Comparison of ENCODE assay signal across 20 cellular contexts in the genomic region with DNA sequence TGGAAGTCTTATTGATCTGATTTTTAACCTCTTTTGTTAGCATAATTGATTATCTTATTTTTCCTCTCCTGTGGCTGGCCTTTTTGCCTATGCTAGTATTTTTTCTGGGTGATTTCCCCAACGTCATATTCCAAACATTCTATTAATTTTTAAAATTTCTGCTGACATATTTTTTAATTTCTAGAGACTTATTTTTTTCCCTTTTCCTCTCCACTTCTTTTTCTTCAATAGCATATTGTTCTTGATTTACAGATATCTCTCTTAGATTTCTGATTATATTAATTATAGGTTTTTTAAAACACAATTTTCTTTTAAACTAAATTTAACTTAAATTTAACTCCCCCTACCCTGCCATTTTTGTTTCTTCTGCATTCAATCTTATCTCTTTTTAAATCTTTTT. TPM values are rescaled to one million over a fixed set of nuclear protein-coding genes. Genes with fewer than 3 reads are reported as not detected.
A peak's percentile ranks its signal among the peaks of the same experiment; 100 is the strongest.
DNase-seq lines count a peak whose midpoint lies in the region; ATAC-seq, FAIRE-seq and TF ChIP-seq lines count a peak whose summit lies in the region.
"Had no signal": no experiment of that assay in that cellular context is flagged by ENCODE, and none has a peak within 500 bp of the region (broad histone marks: within the 10 kb centered on the region; RNA-seq: fewer than 3 reads in every experiment).

No MANE protein-coding gene starts in this region.

- TF ChIP-seq RAD21 in K562 (CRISPR knock-in tag; conservative IDR thresholded peaks at IDR 0.05 in 1 of 2, IDR thresholded peaks at IDR 0.05 in 1 of 2) = no peak

- no peak overlapping the region for H2AFZ ChIP-seq in K562 (ENCODE audit: low read depth, low read length)
- H2AFZ ChIP-seq: GM23248 had no signal

- no peak for TF ChIP-seq CTCF in K562 (IDR thresholded peaks at IDR 0.05 in 2 of 3, conservative IDR thresholded peaks at IDR 0.05 in 1 of 3; ENCODE audit: insufficient read depth in 2 of 3, low read depth in 1 of 3, low read length in 3 of 3)
- TF ChIP-seq CTCF in thyroid gland (IDR thresholded peaks at IDR 0.05) = no peak

- H3K4me3 ChIP-seq in K562 (no peak overlapping the region), thyroid gland (replicated peaks in 1 of 3) (no peak overlapping the region)
- H3K4me3 ChIP-seq: BLaER1 treated with 17β-estradiol and CSF1 and Interleukin-3, amounts not matched to agents 10 nM and 100 nM; GM23248 had no signal

- H3K27me3 ChIP-seq in K562 (ENCODE audit: control insufficient read depth in 2 of 2, insufficient read depth in 2 of 2, low read length in 2 of 2) (no peaks in the 10 kb centered on the region), thyroid gland (no peaks in the 10 kb centered on the region)
- H3K27me3 ChIP-seq: BLaER1 treated with 17β-estradiol and CSF1 and Interleukin-3, amounts not matched to agents 10 nM and 100 nM had no signal

- H3K9me3 Mint-ChIP-seq in stimulated activated naive CD8-positive, alpha-beta T cell treated with anti-CD3 and anti-CD28 coated beads, Interleukin-15, Interleukin-2, amounts not matched to agents 100 ng/mL and 50 ng/mL, for 24 hours = peaks cover 3% of the 10 kb centered on the region
- H3K9me3 Mint-ChIP-seq in stimulated activated naive CD8-positive, alpha-beta T cell treated with anti-CD3 and anti-CD28 coated beads, Interleukin-15, amount 100 ng/mL, for 72 hours = peaks cover 4 to 5% of the 10 kb centered on the region in 2 donors
- peaks cover 7% of the 10 kb centered on the region for H3K9me3 Mint-ChIP-seq in activated T-helper 1 cell treated with anti-CD3 and anti-CD28 coated beads, Interleukin-12 subunit alpha, Interleukin-12 subunit beta, Interleukin-2, Interleukin-4 antibody, amounts not matched to agents 30 ng/mL and 10 ng/mL and 1 ng/mL, durations not matched to agents 14 hours and 24 hours and 36 hours

- H3K36me3 ChIP-seq in K562 (ENCODE audit: control insufficient read depth, insufficient read depth, low read length) (no peaks in the 10 kb centered on the region), thyroid gland (no peaks in the 10 kb centered on the region)
- H3K36me3 ChIP-seq: BLaER1 treated with 17β-estradiol and CSF1 and Interleukin-3, amounts not matched to agents 10 nM and 100 nM had no signal

- H4K20me1 ChIP-seq in K562 (replicated peaks; ENCODE audit: control insufficient read depth, insufficient read depth, low read length) = no peaks in the 10 kb centered on the region
- H4K20me1 ChIP-seq: BLaER1 treated with 17β-estradiol and CSF1 and Interleukin-3, amounts not matched to agents 10 nM and 100 nM had no signal

- TF ChIP-seq POLR2A in K562 (conservative IDR thresholded peaks at IDR 0.05) (no peak), thyroid gland (IDR thresholded peaks at IDR 0.05) (no peak)

- H3K4me2 ChIP-seq in K562 (ENCODE audit: insufficient read depth, low read length) = no peak overlapping the region
- H3K4me2 ChIP-seq: BLaER1 treated with 17β-estradiol and CSF1 and Interleukin-3, amounts not matched to agents 10 nM and 100 nM had no signal

- FAIRE-seq in K562 (lab: Jason Lieb, UNC) = no peak
- FAIRE-seq: H54 had no signal

- in situ Hi-C loops in K562 (cut with MboI) = no loop called here

- H3K4me1 ChIP-seq in K562 (replicated peaks in 1 of 2; ENCODE audit: control insufficient read depth in 2 of 2, insufficient read depth in 2 of 2, low read length in 2 of 2) (peaks cover 0 to 6% of the 10 kb centered on the region in 2 experiments; a peak in 1 of 5 replicates), thyroid gland (no peaks in the 10 kb centered on the region)
- H3K4me1 ChIP-seq: BLaER1 treated with 17β-estradiol and CSF1 and Interleukin-3, amounts not matched to agents 10 nM and 100 nM had no signal

- intact Hi-C loops in activated T-helper 1 cell treated with anti-CD3 and anti-CD28 coated beads, Interleukin-12 subunit alpha, Interleukin-12 subunit beta, Interleukin-2, Interleukin-4 antibody, amounts not matched to agents 30 ng/mL and 10 ng/mL and 1 ng/mL, durations not matched to agents 14 hours and 24 hours and 36 hours (cut with micrococcal nuclease) = loop anchor here (1.0 kb wide), 2 partner anchors 21 to 35 kb away; no protein-coding TSS in a partner anchor
- intact Hi-C loops in K562 (cut with micrococcal nuclease) = no loop called here
- intact Hi-C loops in thyroid gland (cut with DNase I) = no loop called here

- H3K9me3 ChIP-seq in K562 (replicated peaks; ENCODE audit: control insufficient read depth, insufficient read depth, low read depth, low read length) (no peaks in the 10 kb centered on the region), thyroid gland (no peaks in the 10 kb centered on the region)

- POLR2A ChIA-PET in K562 (lab: Yijun Ruan, JAX) = no interaction called here

- H3K27ac ChIP-seq in K562 (ENCODE audit: extremely low read depth, low read depth, low read length) (no peak overlapping the region), thyroid gland (no peak overlapping the region)
- H3K27ac ChIP-seq: BLaER1 treated with 17β-estradiol and CSF1 and Interleukin-3, amounts not matched to agents 10 nM and 100 nM; GM23248; HL-60 had no signal

- WGBS in K562 (ENCODE audit: insufficient coverage, low coverage, missing lambda C conversion rate) = 13% methylated on average over 1 of the region's 1 CpG
- 80 to 84% methylated on average over 1 of the region's 1 CpG for WGBS in thyroid gland, 2 donors

- no peak overlapping the region for H3K4me3 Mint-ChIP-seq in stimulated activated naive CD8-positive, alpha-beta T cell treated with anti-CD3 and anti-CD28 coated beads, Interleukin-15, Interleukin-2, amounts not matched to agents 100 ng/mL and 50 ng/mL, for 24 hours
- H3K4me3 Mint-ChIP-seq in stimulated activated naive CD8-positive, alpha-beta T cell treated with anti-CD3 and anti-CD28 coated beads, Interleukin-15, amount 100 ng/mL, for 72 hours = peak overlapping the region in 1 of 2 donors; percentile 50
- no peak overlapping the region for H3K4me3 Mint-ChIP-seq in activated T-helper 1 cell treated with anti-CD3 and anti-CD28 coated beads, Interleukin-12 subunit alpha, Interleukin-12 subunit beta, Interleukin-2, Interleukin-4 antibody, amounts not matched to agents 30 ng/mL and 10 ng/mL and 1 ng/mL, durations not matched to agents 14 hours and 24 hours and 36 hours
- H3K4me3 Mint-ChIP-seq: B cell; CD8-positive, alpha-beta memory T cell had no signal

- no peaks in the 10 kb centered on the region for H3K27me3 Mint-ChIP-seq in stimulated activated naive CD8-positive, alpha-beta T cell treated with anti-CD3 and anti-CD28 coated beads, Interleukin-15, Interleukin-2, amounts not matched to agents 100 ng/mL and 50 ng/mL, for 24 hours
- H3K27me3 Mint-ChIP-seq in stimulated activated naive CD8-positive, alpha-beta T cell treated with anti-CD3 and anti-CD28 coated beads, Interleukin-15, amount 100 ng/mL, for 72 hours = no peaks in the 10 kb centered on the region
- H3K27me3 Mint-ChIP-seq in activated T-helper 1 cell treated with anti-CD3 and anti-CD28 coated beads, Interleukin-12 subunit alpha, Interleukin-12 subunit beta, Interleukin-2, Interleukin-4 antibody, amounts not matched to agents 30 ng/mL and 10 ng/mL and 1 ng/mL, durations not matched to agents 14 hours and 24 hours and 36 hours (ENCODE audit: insufficient read depth) = no peaks in the 10 kb centered on the region

- no peak for ATAC-seq in stimulated activated naive CD8-positive, alpha-beta T cell treated with anti-CD3 and anti-CD28 coated beads, Interleukin-15, amount 100 ng/mL, for 72 hours
- ATAC-seq in K562 (no peak), HG02642 (IDR thresholded peaks at IDR 0.05; ENCODE audit: poor library complexity, unreplicated experiment) (no peak), GM21390 (IDR thresholded peaks at IDR 0.05; ENCODE audit: unreplicated experiment) (no peak)

- H3K79me2 ChIP-seq in K562 (ENCODE audit: control insufficient read depth, insufficient read depth, low read length) = no peaks in the 10 kb centered on the region

- no peaks in the 10 kb centered on the region for H3K9me1 ChIP-seq in K562 (ENCODE audit: control insufficient read depth, insufficient read depth, low read length)

- peaks cover 39% of the 10 kb centered on the region for H3K4me1 Mint-ChIP-seq in stimulated activated naive CD8-positive, alpha-beta T cell treated with anti-CD3 and anti-CD28 coated beads, Interleukin-15, Interleukin-2, amounts not matched to agents 100 ng/mL and 50 ng/mL, for 24 hours (ENCODE audit: low read depth)
- peaks cover 36% of the 10 kb centered on the region for H3K4me1 Mint-ChIP-seq in stimulated activated naive CD8-positive, alpha-beta T cell treated with anti-CD3 and anti-CD28 coated beads, Interleukin-15, amount 100 ng/mL, for 72 hours
- peaks cover 41% of the 10 kb centered on the region for H3K4me1 Mint-ChIP-seq in activated T-helper 1 cell treated with anti-CD3 and anti-CD28 coated beads, Interleukin-12 subunit alpha, Interleukin-12 subunit beta, Interleukin-2, Interleukin-4 antibody, amounts not matched to agents 30 ng/mL and 10 ng/mL and 1 ng/mL, durations not matched to agents 14 hours and 24 hours and 36 hours (ENCODE audit: low read depth)
- H3K4me1 Mint-ChIP-seq: CD8-positive, alpha-beta memory T cell had no signal

- no peak for DNase-seq in stimulated activated naive CD8-positive, alpha-beta T cell treated with anti-CD3 and anti-CD28 coated beads, Interleukin-15, amount 100 ng/mL, for 72 hours
- no peak for DNase-seq in activated T-helper 1 cell treated with anti-CD3 and anti-CD28 coated beads, Interleukin-12 subunit alpha, Interleukin-12 subunit beta, Interleukin-2, Interleukin-4 antibody, amounts not matched to agents 30 ng/mL and 10 ng/mL and 1 ng/mL, durations not matched to agents 14 hours and 24 hours and 36 hours (ENCODE audit: low spot score)
- no peak for DNase-seq in K562 (ENCODE audit: extremely low read depth in 1 of 4, low spot score in 3 of 4)
- no peak for DNase-seq in thyroid gland
- DNase-seq: CD8-positive, alpha-beta memory T cell; COR-L47; DMS 273 treated with DMSO at 0.1 percent for 48 hours; DMS53; EL; GM23248; HCEC 1CT; IMR-90 had no signal

- BruUV-seq in K562 (replicated peaks; lab: Mats Ljungman, UMichigan) = no TSS peak

- no peak overlapping the region for H3K9ac ChIP-seq in K562 (ENCODE audit: insufficient read depth in 1 of 2, low read depth in 2 of 2, low read length in 2 of 2)
- H3K9ac ChIP-seq: BLaER1 treated with 17β-estradiol and CSF1 and Interleukin-3, amounts not matched to agents 10 nM and 100 nM; GM23248 had no signal

- no peak for TF ChIP-seq EP300 in K562 (IDR thresholded peaks at IDR 0.05; ENCODE audit: low read length)

- CTCF ChIA-PET in K562 (lab: Yijun Ruan, JAX; ENCODE audit: low intra/inter-chr PET ratio) = no interaction called here

- peak overlapping the region; percentile 22 for H3K27ac Mint-ChIP-seq in stimulated activated naive CD8-positive, alpha-beta T cell treated with anti-CD3 and anti-CD28 coated beads, Interleukin-15, Interleukin-2, amounts not matched to agents 100 ng/mL and 50 ng/mL, for 24 hours
- no peak overlapping the region for H3K27ac Mint-ChIP-seq in stimulated activated naive CD8-positive, alpha-beta T cell treated with anti-CD3 and anti-CD28 coated beads, Interleukin-15, amount 100 ng/mL, for 72 hours
- peak overlapping the region; percentile 73 for H3K27ac Mint-ChIP-seq in activated T-helper 1 cell treated with anti-CD3 and anti-CD28 coated beads, Interleukin-12 subunit alpha, Interleukin-12 subunit beta, Interleukin-2, Interleukin-4 antibody, amounts not matched to agents 30 ng/mL and 10 ng/mL and 1 ng/mL, durations not matched to agents 14 hours and 24 hours and 36 hours
- H3K27ac Mint-ChIP-seq: B cell; CD8-positive, alpha-beta memory T cell had no signal

- H3K36me3 Mint-ChIP-seq in stimulated activated naive CD8-positive, alpha-beta T cell treated with anti-CD3 and anti-CD28 coated beads, Interleukin-15, Interleukin-2, amounts not matched to agents 100 ng/mL and 50 ng/mL, for 24 hours (ENCODE audit: low read depth) = no peaks in the 10 kb centered on the region
- no peaks in the 10 kb centered on the region for H3K36me3 Mint-ChIP-seq in activated T-helper 1 cell treated with anti-CD3 and anti-CD28 coated beads, Interleukin-12 subunit alpha, Interleukin-12 subunit beta, Interleukin-2, Interleukin-4 antibody, amounts not matched to agents 30 ng/mL and 10 ng/mL and 1 ng/mL, durations not matched to agents 14 hours and 24 hours and 36 hours (ENCODE audit: low read depth)

RNA-seq across cellular contexts. Expression of gene NR4A2, which starts 47.2 kb away (rescaled TPM):
- 20.5 and 21.9 TPM in 2 replicates for total RNA-seq in activated T-helper 1 cell treated with anti-CD3 and anti-CD28 coated beads, Interleukin-12 subunit alpha, Interleukin-12 subunit beta, Interleukin-2, Interleukin-4 antibody, amounts not matched to agents 30 ng/mL and 10 ng/mL and 1 ng/mL, durations not matched to agents 14 hours and 24 hours and 36 hours
- total RNA-seq in K562 (2011; cell fraction: chromatin; rRNA removed; ENCODE audit: low replicate concordance) = 5.8 and 8.4 TPM in 2 replicates
- 4.6 and 5.5 TPM in 2 replicates for total RNA-seq in K562 (2011; cell fraction: nucleolus; rRNA removed)
- total RNA-seq in K562 (2011; cell fraction: nucleoplasm; rRNA removed) = 5.2 and 5.6 TPM in 2 replicates
- total RNA-seq in K562 (2014; rRNA removed) (0.95 and 1.3 TPM in 2 replicates), K562 (2014; rRNA removed; fragmentation: Illumina TruSeq; extraction: Trizol) (1.3 and 1.4 TPM in 2 replicates), K562 (2015; rRNA removed; fragmentation: Illumina TruSeq; extraction: Trizol) (0.94 and 1.1 TPM in 2 replicates), K562 (2021) (5.1 and 5.6 TPM in 2 replicates), thyroid gland (1 to 10 TPM; 4.2 to 7.5 (median 5.0) TPM)
- polyA plus RNA-seq in K562 (2011; rRNA removed) (1.3 and 2.1 TPM in 2 replicates), K562 (2014; fragmentation: Illumina TruSeq; extraction: Trizol) (3.9 and 4.6 TPM in 2 replicates), K562 (2014; fragmentation: Nextera tagmentation; extraction: Ambion mirVana) (1 to 10 TPM; 1.3 to 2.1 TPM), K562 (2014; rRNA removed) (2.5 and 3.2 TPM in 2 replicates)
- 1.5 and 1.6 TPM in 2 replicates for polyA plus RNA-seq in K562 (2011; cell fraction: cytosol; rRNA removed)
- 6.8 and 9.0 TPM in 2 replicates for polyA plus RNA-seq in K562 (2011; cell fraction: nucleus; rRNA removed)
- 2.3 and 2.9 TPM in 2 replicates for polyA plus RNA-seq in K562 (2012)
- polyA minus RNA-seq in K562 (2011; rRNA and poly(A)+ RNA removed) = 0.88 and 1.8 TPM in 2 replicates
- polyA minus RNA-seq in K562 (2011; cell fraction: cytosol; rRNA and poly(A)+ RNA removed) = 1.0 and 3.6 TPM in 2 replicates
- polyA minus RNA-seq in K562 (2011; cell fraction: nucleus; rRNA and poly(A)+ RNA removed) = 4.2 and 5.6 TPM in 2 replicates
- total RNA-seq: G401 had no signal

RNA-seq across cellular contexts. Expression of gene GPD2, which starts 56.5 kb away (rescaled TPM):
- 15.7 and 18.1 TPM in 2 replicates for total RNA-seq in activated T-helper 1 cell treated with anti-CD3 and anti-CD28 coated beads, Interleukin-12 subunit alpha, Interleukin-12 subunit beta, Interleukin-2, Interleukin-4 antibody, amounts not matched to agents 30 ng/mL and 10 ng/mL and 1 ng/mL, durations not matched to agents 14 hours and 24 hours and 36 hours
- total RNA-seq in K562 (2011; cell fraction: chromatin; rRNA removed; ENCODE audit: low replicate concordance) = 14.2 and 23.6 TPM in 2 replicates
- 4.8 and 8.7 TPM in 2 replicates for total RNA-seq in K562 (2011; cell fraction: nucleolus; rRNA removed)
- 10.3 and 12.5 TPM in 2 replicates for total RNA-seq in K562 (2011; cell fraction: nucleoplasm; rRNA removed)
- total RNA-seq in K562 (2014; rRNA removed) (19.0 and 21.7 TPM in 2 replicates), K562 (2014; rRNA removed; fragmentation: Illumina TruSeq; extraction: Trizol) (28.3 and 30.7 TPM in 2 replicates), K562 (2015; rRNA removed; fragmentation: Illumina TruSeq; extraction: Trizol) (32.4 and 34.8 TPM in 2 replicates), K562 (2021) (18.0 and 24.4 TPM in 2 replicates), thyroid gland (100 to 1,000 TPM in 2 of 4 donors, 10 to 100 TPM in 2; 78.0 to 127 (median 105) TPM)
- polyA plus RNA-seq in K562 (2011; rRNA removed) (12.9 and 15.1 TPM in 2 replicates), K562 (2014; fragmentation: Illumina TruSeq; extraction: Trizol) (24.9 and 39.2 TPM in 2 replicates), K562 (2014; fragmentation: Nextera tagmentation; extraction: Ambion mirVana) (1 to 10 TPM; 5.2 to 6.0 TPM), K562 (2014; rRNA removed) (13.2 and 13.8 TPM in 2 replicates)
- polyA plus RNA-seq in K562 (2011; cell fraction: cytosol; rRNA removed) = 5.0 and 9.3 TPM in 2 replicates
- 9.5 and 11.1 TPM in 2 replicates for polyA plus RNA-seq in K562 (2011; cell fraction: nucleus; rRNA removed)
- 15.4 and 15.6 TPM in 2 replicates for polyA plus RNA-seq in K562 (2012)
- 68.5 and 72.9 TPM in 2 replicates for polyA minus RNA-seq in K562 (2011; rRNA and poly(A)+ RNA removed)
- 28.3 and 29.2 TPM in 2 replicates for polyA minus RNA-seq in K562 (2011; cell fraction: cytosol; rRNA and poly(A)+ RNA removed)
- polyA minus RNA-seq in K562 (2011; cell fraction: nucleus; rRNA and poly(A)+ RNA removed) = 11.4 and 22.7 TPM in 2 replicates

Comparison
In these comparisons a context has a peak if more than half of its experiments do, and no peak if none do; other contexts are left out.
1. H3K27ac Mint-ChIP-seq: peak in stimulated activated naive CD8-positive, alpha-beta T cell treated with anti-CD3 and anti-CD28 coated beads, Interleukin-15, Interleukin-2, amounts not matched to agents 100 ng/mL and 50 ng/mL, for 24 hours (single experiment) and activated T-helper 1 cell treated with anti-CD3 and anti-CD28 coated beads, Interleukin-12 subunit alpha, Interleukin-12 subunit beta, Interleukin-2, Interleukin-4 antibody, amounts not matched to agents 30 ng/mL and 10 ng/mL and 1 ng/mL, durations not matched to agents 14 hours and 24 hours and 36 hours (single experiment); none in stimulated activated naive CD8-positive, alpha-beta T cell treated with anti-CD3 and anti-CD28 coated beads, Interleukin-15, amount 100 ng/mL, for 72 hours (0 of 2).